8 cellular contexts compared by ENCODE assay signal in genomic region chr2:41736105-41736567, GRCh38.
DNase-seq lines count a peak whose midpoint lies in the region; ATAC-seq, FAIRE-seq and TF ChIP-seq lines count a peak whose summit lies in the region.

No MANE protein-coding gene starts in this region.

- SMC1A ChIA-PET in GM12878 (lab: Charles Lee; ENCODE audit: uncharacterized antibody, unreplicated experiment): no interaction called here

- TF ChIP-seq RAD21 in GM12878 (IDR thresholded peaks at IDR 0.05; ENCODE audit: insufficient read depth, low read depth, low read length): no peak

- no peak overlapping the region for H3K27ac ChIP-seq in GM12878 (ENCODE audit: control insufficient read depth, insufficient read depth)

- peak; percentile 94 for ATAC-seq in GM21367 (IDR thresholded peaks at IDR 0.05; ENCODE audit: unreplicated experiment)
- peak; percentile 91 for ATAC-seq in HG03460 (IDR thresholded peaks at IDR 0.05; ENCODE audit: unreplicated experiment)
- ATAC-seq in GM12878: peak; percentile 95

- RAD21 ChIA-PET in GM12878 (lab: Charles Lee; ENCODE audit: unreplicated experiment): no interaction called here

- H3K27me3 ChIP-seq in GM12878 (replicated peaks in 1 of 2; ENCODE audit: control insufficient read depth in 2 of 2, insufficient read depth in 2 of 2, low read length in 1 of 2): no peaks in the 10 kb centered on the region

- no peak for FAIRE-seq in GM12878 (lab: Jason Lieb, UNC)

- H3K36me3 ChIP-seq in GM12878 (ENCODE audit: control insufficient read depth in 2 of 2, insufficient read depth in 2 of 2, low read length in 1 of 2): no peaks in the 10 kb centered on the region

- TF ChIP-seq POLR2A in GM12878 (IDR thresholded peaks at IDR 0.05; ENCODE audit: low read depth, low read length): no peak

- no TSS peak for BruUV-seq in GM12878 (replicated peaks; lab: Mats Ljungman, UMichigan)

- TF ChIP-seq CTCF in GM12878 (IDR thresholded peaks at IDR 0.05 in 2 of 3, conservative IDR thresholded peaks at IDR 0.05 in 1 of 3; ENCODE audit: control insufficient read depth in 2 of 3, extremely low read depth in 1 of 3, insufficient read depth in 1 of 3, low read depth in 3 of 3, low read length in 3 of 3): no peak

- CTCF ChIA-PET in GM12878 (lab: Yijun Ruan, JAX): interaction anchor here (1.5 kb wide), 1 partner anchor 18 kb away, joined by 3 read pairs; no protein-coding TSS in a partner anchor

- peak overlapping the region; percentile 20; the same call in 1 of the 2 replicates for H2AFZ ChIP-seq in GM12878 (ENCODE audit: control insufficient read depth, low read depth, low read length)

- no peak overlapping the region for H3K4me3 ChIP-seq in GM12878

- WGBS in GM12878 (ENCODE audit: insufficient coverage, insufficient replicate concordance, low lambda C conversion rate, missing lambda C conversion rate): 0% methylated on average over 5 of the region's 5 CpGs

- POLR2A ChIA-PET in GM12878 (lab: Charles Lee): no interaction called here

- intact Hi-C loops in GM12878 (cut with micrococcal nuclease; ENCODE audit: unreplicated experiment): no loop called here

- no peaks in the 10 kb centered on the region for H3K9me3 ChIP-seq in GM12878 (replicated peaks; ENCODE audit: control insufficient read depth, insufficient read depth, low read length)

- DNase-seq in CMK (ENCODE audit: low read depth) (peak; percentile 38), GM12878 (ENCODE audit: low read depth, low spot score) (peak; percentile 36), NCI-H526 treated with DMSO at 0.1 percent for 48 hours (lab: John Stamatoyannopoulos, UW) (no peak)
- no peak for DNase-seq in stimulated activated CD4-positive, alpha-beta T cell treated with anti-CD3 and anti-CD28 coated beads, Interleukin-12 subunit alpha, Interleukin-12 subunit beta, amount 100 ng/mL, for 4 hours
- DNase-seq in effector CD4-positive, alpha-beta T cell: no peak
- no peak for DNase-seq in stimulated activated CD8-positive, alpha-beta memory T cell treated with anti-CD3 and anti-CD28 coated beads, Interleukin-4, amount 100 ng/mL, for 48 hours

- peaks cover 7% of the 10 kb centered on the region for H3K4me1 ChIP-seq in GM12878 (ENCODE audit: control insufficient read depth, insufficient read depth, low read length)

- H3K4me2 ChIP-seq in GM12878 (ENCODE audit: control insufficient read depth, insufficient read depth): no peak overlapping the region

- no peak for TF ChIP-seq EP300 in GM12878 (IDR thresholded peaks at IDR 0.05; ENCODE audit: borderline replicate concordance in 1 of 2, control insufficient read depth in 1 of 2, low read depth in 2 of 2, low read length in 2 of 2)

- no peaks in the 10 kb centered on the region for H3K79me2 ChIP-seq in GM12878 (ENCODE audit: control insufficient read depth, insufficient read depth, low read length)

- in situ Hi-C loops in GM12878 (cut with MboI): no loop called here

- no peak overlapping the region for H3K9ac ChIP-seq in GM12878 (ENCODE audit: control insufficient read depth, insufficient read depth, low read length)

- H4K20me1 ChIP-seq in GM12878 (ENCODE audit: control insufficient read depth, insufficient read depth): no peaks in the 10 kb centered on the region

TF ChIP-seq in GM12878, 131 proteins besides CTCF, POLR2A, EP300 and RAD21:
- peak; percentile 45; the same call in 1 of the 3 replicates for TF ChIP-seq POU2F2 (IDR thresholded peaks at IDR 0.05; ENCODE audit: borderline replicate concordance, low read depth, low read length)
- peak; percentile 56 for TF ChIP-seq RUNX3 (IDR thresholded peaks at IDR 0.05; ENCODE audit: low read length)
- TF ChIP-seq PKNOX1 (IDR thresholded peaks at IDR 0.05): peak; percentile 63; the same call in 1 of the 2 replicates
- 0 out of 4 replicates have a peak, but pooled peaks of 1 of the 2 experiments have one; percentile 12 for TF ChIP-seq IKZF2 (IDR thresholded peaks at IDR 0.05)
- TF ChIP-seq SIX5 (IDR thresholded peaks at IDR 0.05; ENCODE audit: low read depth, low read length, severe bottlenecking): no peak
- no peak for TF ChIP-seq E4F1 (IDR thresholded peaks at IDR 0.05; ENCODE audit: borderline replicate concordance, partially characterized antibody)
- TF ChIP-seq PBX3 (IDR thresholded peaks at IDR 0.05; ENCODE audit: insufficient replicate concordance, low read depth, low read length): peak; percentile 23

Comparison
In these comparisons a context has a peak if more than half of its experiments do, and no peak if none do; other contexts are left out.
1. DNase-seq: peak in CMK (single experiment) and GM12878 (single experiment); none in stimulated activated CD4-positive, alpha-beta T cell treated with anti-CD3 and anti-CD28 coated beads, Interleukin-12 subunit alpha, Interleukin-12 subunit beta, amount 100 ng/mL, for 4 hours (single experiment), NCI-H526 treated with DMSO at 0.1 percent for 48 hours (single experiment), effector CD4-positive, alpha-beta T cell (single experiment) and stimulated activated CD8-positive, alpha-beta memory T cell treated with anti-CD3 and anti-CD28 coated beads, Interleukin-4, amount 100 ng/mL, for 48 hours (single experiment).
2. Peak in every context shown above with its lines, with median percentiles within 50 percentile points of each other: ATAC-seq.